27 cellular contexts compared by ENCODE assay signal in genomic region chr1:23747947-23748346, GRCh38. TPM values are rescaled to one million over a fixed set of nuclear protein-coding genes. Genes with fewer than 3 reads are reported as not detected.
DNase-seq lines count a peak whose midpoint lies in the region; ATAC-seq and TF ChIP-seq lines count a peak whose summit lies in the region.
"Had no signal": no experiment of that assay in that cellular context is flagged by ENCODE, and none has a peak within 500 bp of the region (broad histone marks: within the 10 kb centered on the region; RNA-seq: fewer than 3 reads in every experiment).

No MANE protein-coding gene starts in this region.

- H3K4me1 Mint-ChIP-seq in activated naive CD8-positive, alpha-beta T cell treated with anti-CD3 and anti-CD28 coated beads for 36 hours, result peaks cover 37% of the 10 kb centered on the region
- H3K4me1 Mint-ChIP-seq in osteocyte (ENCODE audit: unreplicated experiment), result peaks cover 24% of the 10 kb centered on the region

- no peaks in the 10 kb centered on the region for H3K9me3 Mint-ChIP-seq in activated naive CD8-positive, alpha-beta T cell treated with anti-CD3 and anti-CD28 coated beads for 36 hours
- H3K9me3 Mint-ChIP-seq in osteocyte (ENCODE audit: unreplicated experiment), result no peaks in the 10 kb centered on the region
- H3K9me3 Mint-ChIP-seq: GM23338, neural crest cell had no signal

- peaks cover 40 to 52% of the 10 kb centered on the region in 2 experiments for H3K36me3 ChIP-seq in SK-N-SH (replicated peaks in 1 of 2; ENCODE audit: control insufficient read depth in 1 of 2, insufficient read depth in 2 of 2, low read length in 1 of 2)

- no peak overlapping the region for H3K4me3 ChIP-seq in SK-N-SH (ENCODE audit: low read depth in 2 of 2, low read length in 1 of 2)
- H3K4me3 ChIP-seq: GM23338, psoas muscle, SJCRH30, skin epidermis had no signal

- no peaks in the 10 kb centered on the region for H3K27me3 ChIP-seq in SK-N-SH (ENCODE audit: insufficient read depth)
- H3K27me3 ChIP-seq: brain microvascular endothelial cell, SJCRH30 had no signal

- TF ChIP-seq EP300 in SK-N-SH (IDR thresholded peaks at IDR 0.05; ENCODE audit: borderline replicate concordance in 1 of 2, low read depth in 1 of 2, low read length in 1 of 2), result no peak

- CTCF ChIA-PET in SK-N-SH (lab: Yijun Ruan, JAX), result interaction anchor here (1.1 kb wide), 1 partner anchor 56 kb away, joined by 3 read pairs; the partner anchor contains the start of gene RPL11

- H3K4me3 Mint-ChIP-seq in activated naive CD8-positive, alpha-beta T cell treated with anti-CD3 and anti-CD28 coated beads for 36 hours, result no peak overlapping the region
- H3K4me3 Mint-ChIP-seq in osteocyte (ENCODE audit: unreplicated experiment), result no peak overlapping the region
- H3K4me3 Mint-ChIP-seq: GM23338, neural crest cell had no signal

- H2AFZ ChIP-seq in SK-N-SH (ENCODE audit: low read depth), result no peak overlapping the region
- H2AFZ ChIP-seq: GM23338 had no signal

- H3K4me2 ChIP-seq in SK-N-SH, result no peak overlapping the region
- H3K4me2 ChIP-seq: GM23338 had no signal

- H3K9me2 ChIP-seq in SK-N-SH, result no peaks in the 10 kb centered on the region

- H3F3A ChIP-seq in SK-N-SH (replicated peaks; ENCODE audit: insufficient read depth), result peaks cover 19% of the 10 kb centered on the region

- 63% methylated on average over 4 of the region's 4 CpGs for WGBS in SK-N-SH (ENCODE audit: low lambda C conversion rate)

- DNase-seq in SK-N-SH, result no peak
- peak; percentile 19 for DNase-seq in EH (ENCODE audit: low read depth)
- no peak for DNase-seq in activated naive CD8-positive, alpha-beta T cell treated with anti-CD3 and anti-CD28 coated beads for 36 hours
- DNase-seq in osteocyte (ENCODE audit: extremely low spot score, unreplicated experiment), result no peak
- DNase-seq: activated CD8-positive, alpha-beta memory T cell treated with anti-CD3 and anti-CD28 coated beads for 24 hours; brain microvascular endothelial cell; effector CD4-positive, alpha-beta T cell; EL; erythroblast; foreskin melanocyte; hypothalamus; islet precursor cell; NCI-H1105 treated with DMSO at 0.1 percent for 48 hours; NCI-H2107; NCI-H446 treated with DMSO at 0.1 percent for 48 hours; psoas muscle; SJCRH30; stimulated activated naive CD8-positive, alpha-beta T cell treated with anti-CD3 and anti-CD28 coated beads, Interleukin-15, Interleukin-2, amounts not matched to agents 100 U/mL and 50 U/mL, for 24 hours; T-helper 2 cell had no signal

- H4K20me1 ChIP-seq in SK-N-SH (ENCODE audit: insufficient read depth), result peaks cover 67% of the 10 kb centered on the region

- H3K4me1 ChIP-seq in SK-N-SH (ENCODE audit: control insufficient read depth in 1 of 2, insufficient read depth in 2 of 2, low read depth in 1 of 2, low read length in 1 of 2), result peaks cover 5 to 8% of the 10 kb centered on the region in 2 experiments; a peak in 2 of 4 replicates

- H3K27ac ChIP-seq in SK-N-SH (ENCODE audit: low read depth in 2 of 2, low read length in 1 of 2), result peak overlapping the region in 1 of 2 experiments; percentile 16; a peak in 3 of 4 replicates
- H3K27ac ChIP-seq: 22Rv1, brain microvascular endothelial cell, psoas muscle, SJCRH30 had no signal

- H3K9ac ChIP-seq in SK-N-SH, result no peak overlapping the region

- H3K36me3 Mint-ChIP-seq in activated naive CD8-positive, alpha-beta T cell treated with anti-CD3 and anti-CD28 coated beads for 36 hours, result peaks cover 30% of the 10 kb centered on the region
- H3K36me3 Mint-ChIP-seq in osteocyte (ENCODE audit: unreplicated experiment), result peaks cover 19% of the 10 kb centered on the region

- peaks cover 96% of the 10 kb centered on the region for H3K79me2 ChIP-seq in SK-N-SH (ENCODE audit: insufficient read depth)

- POLR2A ChIA-PET in SK-N-SH (lab: Yijun Ruan, JAX), result no interaction called here

- peak overlapping the region; percentile 49 for H3K27ac Mint-ChIP-seq in activated naive CD8-positive, alpha-beta T cell treated with anti-CD3 and anti-CD28 coated beads for 36 hours
- peak overlapping the region; percentile 8 for H3K27ac Mint-ChIP-seq in osteocyte (ENCODE audit: unreplicated experiment)
- H3K27ac Mint-ChIP-seq: GM23338 had no signal

- H3K27me3 Mint-ChIP-seq in activated naive CD8-positive, alpha-beta T cell treated with anti-CD3 and anti-CD28 coated beads for 36 hours, result no peaks in the 10 kb centered on the region
- H3K27me3 Mint-ChIP-seq in osteocyte (ENCODE audit: unreplicated experiment), result no peaks in the 10 kb centered on the region

- TF ChIP-seq RAD21 in SK-N-SH (IDR thresholded peaks at IDR 0.05; ENCODE audit: low read length), result no peak

- ATAC-seq in SK-N-SH treated with all-trans-retinoic acid at 6 μM for 48 hours (no peak), GM21825 (IDR thresholded peaks at IDR 0.05; ENCODE audit: unreplicated experiment) (no peak), HG02623 (IDR thresholded peaks at IDR 0.05; ENCODE audit: unreplicated experiment) (no peak), GM21576 (IDR thresholded peaks at IDR 0.05; ENCODE audit: unreplicated experiment) (no peak)
- ATAC-seq: GM23338; psoas muscle; stimulated activated naive CD8-positive, alpha-beta T cell treated with anti-CD3 and anti-CD28 coated beads, Interleukin-15, Interleukin-2, amounts not matched to agents 100 U/mL and 50 U/mL, for 24 hours had no signal

- H3K9me3 ChIP-seq in SK-N-SH, result no peaks in the 10 kb centered on the region
- H3K9me3 ChIP-seq: psoas muscle, SJCRH30 had no signal

- TF ChIP-seq CTCF in SK-N-SH (IDR thresholded peaks at IDR 0.05) (no peak), osteocyte (IDR thresholded peaks at IDR 0.05) (no peak)

TF ChIP-seq in SK-N-SH, 30 proteins besides CTCF, POLR2A, EP300 and RAD21:
- TF ChIP-seq YY1 (IDR thresholded peaks at IDR 0.05; ENCODE audit: low read depth) (no peak), PBX3 (IDR thresholded peaks at IDR 0.05) (0 out of 2 replicates have a peak, but pooled peaks have one; percentile 18)

TF ChIP-seq in SK-N-SH treated with all-trans-retinoic acid at 6 μM for 48 hours, 23 proteins besides CTCF, POLR2A, EP300 and RAD21 (continues in another document):
- no peak for TF ChIP-seq TOX (CRISPR knock-in tag; IDR thresholded peaks at IDR 0.05; ENCODE audit: borderline replicate concordance)
- no peak for TF ChIP-seq TCF4 (CRISPR knock-in tag; IDR thresholded peaks at IDR 0.05; ENCODE audit: borderline replicate concordance)
- no peak for TF ChIP-seq SNAI2 (CRISPR knock-in tag; IDR thresholded peaks at IDR 0.05)
- TF ChIP-seq GLIS3 (CRISPR knock-in tag; IDR thresholded peaks at IDR 0.05), result no peak
- TF ChIP-seq PATZ1 (CRISPR knock-in tag; IDR thresholded peaks at IDR 0.05; ENCODE audit: borderline replicate concordance), result no peak
- no peak for TF ChIP-seq CSDC2 (CRISPR knock-in tag; IDR thresholded peaks at IDR 0.05)
- TF ChIP-seq ARNTL (CRISPR knock-in tag; IDR thresholded peaks at IDR 0.05; ENCODE audit: borderline replicate concordance, low read depth), result no peak
- TF ChIP-seq OSR1 (CRISPR knock-in tag; IDR thresholded peaks at IDR 0.05), result no peak
- no peak for TF ChIP-seq ESRRG (CRISPR knock-in tag; IDR thresholded peaks at IDR 0.05)
- TF ChIP-seq ZNF8 (CRISPR knock-in tag; IDR thresholded peaks at IDR 0.05), result no peak
- TF ChIP-seq ZFP3 (CRISPR knock-in tag; IDR thresholded peaks at IDR 0.05), result no peak
- no peak for TF ChIP-seq ISL1 (CRISPR knock-in tag; IDR thresholded peaks at IDR 0.05)

RNA-seq across cellular contexts. Expression of gene ELOA, which starts 4.7 kb away (rescaled TPM):
- polyA plus RNA-seq in SK-N-SH (2012; rRNA removed), result 14.5 and 17.7 TPM in 2 replicates
- 18.0 and 18.4 TPM in 2 replicates for polyA plus RNA-seq in SK-N-SH (2012; cell fraction: cytosol; rRNA removed)
- 20.3 and 24.9 TPM in 2 replicates for polyA plus RNA-seq in SK-N-SH (2012; cell fraction: nucleus; rRNA removed)
- 10 to 100 TPM; 58.5 to 60.6 TPM for total RNA-seq in activated naive CD8-positive, alpha-beta T cell treated with anti-CD3 and anti-CD28 coated beads for 36 hours
- 41.4 and 47.0 TPM in 2 replicates for total RNA-seq in osteocyte

RNA-seq across cellular contexts. Expression of gene PITHD1, which starts 30.3 kb away (rescaled TPM):
- polyA plus RNA-seq in SK-N-SH (2012; rRNA removed), result 36.3 and 41.8 TPM in 2 replicates
- 46.8 and 56.6 TPM in 2 replicates for polyA plus RNA-seq in SK-N-SH (2012; cell fraction: cytosol; rRNA removed)
- polyA plus RNA-seq in SK-N-SH (2012; cell fraction: nucleus; rRNA removed), result 30.0 and 34.5 TPM in 2 replicates
- total RNA-seq in activated naive CD8-positive, alpha-beta T cell treated with anti-CD3 and anti-CD28 coated beads for 36 hours, result 10 to 100 TPM; 89.1 to 92.3 TPM
- 42.4 and 44.3 TPM in 2 replicates for total RNA-seq in osteocyte

RNA-seq across cellular contexts. Expression of gene LYPLA2, which starts 43.0 kb away (rescaled TPM):
- polyA plus RNA-seq in SK-N-SH (2012; rRNA removed), result 109 and 135 TPM in 2 replicates
- 44.7 and 69.7 TPM in 2 replicates for polyA plus RNA-seq in SK-N-SH (2012; cell fraction: cytosol; rRNA removed)
- 159 and 199 TPM in 2 replicates for polyA plus RNA-seq in SK-N-SH (2012; cell fraction: nucleus; rRNA removed)
- total RNA-seq in activated naive CD8-positive, alpha-beta T cell treated with anti-CD3 and anti-CD28 coated beads for 36 hours, result 10 to 100 TPM; 76.8 to 79.5 TPM
- total RNA-seq in osteocyte, result 39.2 and 39.9 TPM in 2 replicates

RNA-seq across cellular contexts. Expression of gene GALE, which starts 52.6 kb away (rescaled TPM):
- 71.7 and 76.0 TPM in 2 replicates for polyA plus RNA-seq in SK-N-SH (2012; rRNA removed)
- polyA plus RNA-seq in SK-N-SH (2012; cell fraction: cytosol; rRNA removed), result 35.8 and 54.2 TPM in 2 replicates
- polyA plus RNA-seq in SK-N-SH (2012; cell fraction: nucleus; rRNA removed), result 98.6 and 102 TPM in 2 replicates
- total RNA-seq in activated naive CD8-positive, alpha-beta T cell treated with anti-CD3 and anti-CD28 coated beads for 36 hours, result 10 to 100 TPM; 48.6 to 51.8 TPM
- 17.5 and 20.0 TPM in 2 replicates for total RNA-seq in osteocyte

RNA-seq across cellular contexts. Expression of gene RPL11, which starts 56.3 kb away (rescaled TPM):
- 2,231 and 2,255 TPM in 2 replicates for polyA plus RNA-seq in SK-N-SH (2012; rRNA removed)
- polyA plus RNA-seq in SK-N-SH (2012; cell fraction: cytosol; rRNA removed), result 3,260 and 4,153 TPM in 2 replicates
- polyA plus RNA-seq in SK-N-SH (2012; cell fraction: nucleus; rRNA removed), result 350 and 516 TPM in 2 replicates
- total RNA-seq in activated naive CD8-positive, alpha-beta T cell treated with anti-CD3 and anti-CD28 coated beads for 36 hours, result 1,000 to 10,000 TPM; 1,457 to 1,518 TPM
- 823 and 843 TPM in 2 replicates for total RNA-seq in osteocyte
